ENCODE assay signal across 8 cellular contexts in genomic region chr18:59900222-59901128, GRCh38. TPM values are rescaled to one million over a fixed set of nuclear protein-coding genes. Genes with fewer than 3 reads are reported as not detected.
DNase-seq lines count a peak whose midpoint lies in the region; ATAC-seq and TF ChIP-seq lines count a peak whose summit lies in the region.

No MANE protein-coding gene starts in this region.

- in situ Hi-C loops in Caki2 (cut with HindIII; ENCODE audit: low pct_unique_long_range_greater_than_20kb, low sequenced_read_pairs), result no loop called here

- H3K27ac Mint-ChIP-seq in activated T-cell treated with anti-CD3 and anti-CD28 coated beads, Interleukin-2, amount 50 U/mL, for 24 hours, result peak overlapping the region; percentile 97
- H3K27ac Mint-ChIP-seq in osteocyte (ENCODE audit: unreplicated experiment), result peak overlapping the region; percentile 97

- H3K4me2 ChIP-seq in OCI-LY3 (ENCODE audit: low read length), result peak overlapping the region; percentile 88

- no peak overlapping the region for H2AFZ ChIP-seq in OCI-LY3 (ENCODE audit: low read depth, low read length)

- DNase-seq in Caki2 (ENCODE audit: low read depth), result peak; percentile 52
- DNase-seq in HT-29 (ENCODE audit: low spot score), result peak; percentile 59
- DNase-seq in activated T-cell treated with anti-CD3 and anti-CD28 coated beads, Interleukin-2, amount 50 U/mL, for 24 hours, result peak; percentile 71
- peak; percentile 81 for DNase-seq in fibroblast of the conjunctiva (ENCODE audit: low read depth)
- DNase-seq in osteocyte (ENCODE audit: extremely low spot score, unreplicated experiment), result no peak

- H3K79me2 ChIP-seq in OCI-LY3 (ENCODE audit: low read length), result peaks cover 74% of the 10 kb centered on the region

- H3K9ac ChIP-seq in OCI-LY3 (ENCODE audit: low read length), result peak overlapping the region; percentile 92

- H3K36me3 Mint-ChIP-seq in activated T-cell treated with anti-CD3 and anti-CD28 coated beads, Interleukin-2, amount 50 U/mL, for 24 hours (ENCODE audit: low read depth), result peaks cover 57% of the 10 kb centered on the region
- peaks cover 20% of the 10 kb centered on the region for H3K36me3 Mint-ChIP-seq in osteocyte (ENCODE audit: unreplicated experiment)

- H3K36me3 ChIP-seq in OCI-LY3 (replicated peaks; ENCODE audit: low read depth, low read length) (peaks cover 44% of the 10 kb centered on the region), urinary bladder (ENCODE audit: insufficient read depth) (no peaks in the 10 kb centered on the region)

- H3K9me3 ChIP-seq in OCI-LY3 (ENCODE audit: insufficient read depth, low read length), result no peaks in the 10 kb centered on the region

- TF ChIP-seq CTCF in OCI-LY3 (IDR thresholded peaks at IDR 0.05; ENCODE audit: low read depth, low read length), result no peak
- no peak for TF ChIP-seq CTCF in osteocyte (IDR thresholded peaks at IDR 0.05)

- WGBS in urinary bladder, result 2% methylated on average over 51 of the region's 51 CpGs

- peak; percentile 29 for ATAC-seq in GM19467 (IDR thresholded peaks at IDR 0.05; ENCODE audit: unreplicated experiment)

- H3K4me3 ChIP-seq in OCI-LY3 (ENCODE audit: low read length) (peak overlapping the region; percentile 79), urinary bladder (ENCODE audit: low read depth, low read length) (peak overlapping the region; percentile 66)

- no peaks in the 10 kb centered on the region for H3K27me3 ChIP-seq in OCI-LY3 (ENCODE audit: low read depth, low read length)

- no peaks in the 10 kb centered on the region for H3K27me3 Mint-ChIP-seq in activated T-cell treated with anti-CD3 and anti-CD28 coated beads, Interleukin-2, amount 50 U/mL, for 24 hours
- H3K27me3 Mint-ChIP-seq in osteocyte (ENCODE audit: unreplicated experiment), result no peaks in the 10 kb centered on the region

- peaks cover 44% of the 10 kb centered on the region for H3K4me1 Mint-ChIP-seq in activated T-cell treated with anti-CD3 and anti-CD28 coated beads, Interleukin-2, amount 50 U/mL, for 24 hours (ENCODE audit: low read depth)
- H3K4me1 Mint-ChIP-seq in osteocyte (ENCODE audit: unreplicated experiment), result peaks cover 43% of the 10 kb centered on the region

- peak overlapping the region; percentile 92 for H3K4me3 Mint-ChIP-seq in activated T-cell treated with anti-CD3 and anti-CD28 coated beads, Interleukin-2, amount 50 U/mL, for 24 hours
- peak overlapping the region; percentile 91 for H3K4me3 Mint-ChIP-seq in osteocyte (ENCODE audit: unreplicated experiment)

- H3K27ac ChIP-seq in OCI-LY3 (ENCODE audit: low read length) (peak overlapping the region; percentile 86), urinary bladder (ENCODE audit: low read depth) (peak overlapping the region; percentile 77)

- no peaks in the 10 kb centered on the region for H3K9me3 Mint-ChIP-seq in activated T-cell treated with anti-CD3 and anti-CD28 coated beads, Interleukin-2, amount 50 U/mL, for 24 hours
- no peaks in the 10 kb centered on the region for H3K9me3 Mint-ChIP-seq in osteocyte (ENCODE audit: unreplicated experiment)

- peaks cover 44% of the 10 kb centered on the region for H4K20me1 ChIP-seq in OCI-LY3 (ENCODE audit: insufficient read depth, low read length)

- H3K4me1 ChIP-seq in OCI-LY3 (ENCODE audit: low read length), result peaks cover 43% of the 10 kb centered on the region
- H3K4me1 ChIP-seq in urinary bladder (ENCODE audit: insufficient read depth), result peaks cover 2% of the 10 kb centered on the region

RNA-seq across cellular contexts. Expression of gene PMAIP1, which starts 0.7 kb away (rescaled TPM):
- 2.7 and 8.5 TPM in 2 replicates for total RNA-seq in Caki2 (2014; rRNA removed; shearing (Covaris generic); ENCODE audit: low replicate concordance)
- 10.4 and 10.5 TPM in 2 replicates for total RNA-seq in HT-29 (2014; rRNA removed; shearing (Covaris generic))
- total RNA-seq in osteocyte, result 23.0 and 24.4 TPM in 2 replicates
- 1.6 TPM for total RNA-seq in urinary bladder
- 1.1 TPM for polyA plus RNA-seq in urinary bladder
